ENCODE assay signal across 26 cellular contexts in the genomic region with DNA sequence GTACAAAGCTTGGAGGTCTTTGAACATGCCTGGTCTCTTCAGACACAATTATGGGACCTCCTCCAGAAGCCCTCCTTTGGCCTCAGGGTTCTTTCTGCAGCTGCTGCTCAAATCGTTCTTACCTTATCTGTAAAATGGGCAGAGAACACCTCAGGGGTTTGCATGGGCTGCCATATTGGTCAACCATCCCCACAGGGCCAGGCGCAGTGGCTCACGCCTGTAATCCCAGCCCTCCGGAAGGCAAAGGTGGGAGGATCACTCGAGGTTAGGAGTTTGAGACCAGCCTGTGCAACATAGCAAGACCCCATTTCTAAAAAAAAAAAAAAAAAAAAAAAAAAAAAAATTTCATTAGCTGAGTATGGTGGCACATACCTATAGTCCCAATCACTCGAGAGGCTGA.
"Had no signal": no experiment of that assay in that cellular context is flagged by ENCODE, and none has a peak within 500 bp of the region (broad histone marks: within the 10 kb centered on the region; RNA-seq: fewer than 3 reads in every experiment).

No MANE protein-coding gene starts in this region.

- H3K4me3 Mint-ChIP-seq: activated B cell treated with CpG ODN at 0.5 μM for 24 hours; activated CD4-positive, alpha-beta memory T cell treated with anti-CD3 and anti-CD28 coated beads for 36 hours; activated T-helper 1 cell treated with anti-CD3 and anti-CD28 coated beads, Interleukin-12 subunit alpha, Interleukin-12 subunit beta, Interleukin-2, Interleukin-4 antibody, amounts not matched to agents 30 ng/mL and 10 ng/mL and 1 ng/mL, durations not matched to agents 14 hours and 24 hours and 36 hours; nephron had no signal

- H3K9me3 ChIP-seq: adrenal gland, body of pancreas, colonic mucosa, gastrocnemius medialis, left ventricle myocardium inferior, right lobe of liver, SK-N-SH, testis, transverse colon had no signal

- H3K4me1 ChIP-seq: adrenal gland, body of pancreas, colonic mucosa, gastrocnemius medialis, left ventricle myocardium inferior, right lobe of liver, transverse colon had no signal

- H3K4me3 ChIP-seq: adrenal gland, body of pancreas, colonic mucosa, gastrocnemius medialis, left ventricle myocardium inferior, lung, right lobe of liver, skin epidermis, testis, transverse colon had no signal

- H3K27me3 ChIP-seq: adrenal gland, body of pancreas, colonic mucosa, gastrocnemius medialis, right lobe of liver, testis, transverse colon had no signal

- DNase-seq: activated B cell treated with CpG ODN at 0.5 μM for 24 hours; activated CD4-positive, alpha-beta memory T cell treated with anti-CD3 and anti-CD28 coated beads for 36 hours; activated CD4-positive, alpha-beta T cell treated with anti-CD3 and anti-CD28 coated beads for 48 hours; activated gamma-delta T cell treated with Interleukin-2 at 50 U/mL for 16 hours; adrenal gland; aorta; body of pancreas; colonic mucosa; effector CD8-positive, alpha-beta T cell; gastrocnemius medialis; glutamatergic neuron; left ventricle myocardium inferior; mesendoderm; SK-N-SH; stimulated activated CD4-positive, alpha-beta T cell treated with anti-CD3 and anti-CD28 coated beads, Interleukin-12 subunit alpha, Interleukin-12 subunit beta, amount 100 ng/mL, for 4 hours; stimulated activated CD4-positive, alpha-beta T cell treated with anti-CD3 and anti-CD28 coated beads, Interleukin-4, amount 100 ng/mL, for 1 hour; stimulated activated naive CD8-positive, alpha-beta T cell treated with anti-CD3 and anti-CD28 coated beads, Interleukin-15, Interleukin-2, amounts not matched to agents 100 U/mL and 50 U/mL, for 24 hours; T-helper 2 cell; testis; transverse colon had no signal

- H3K27ac Mint-ChIP-seq: activated B cell treated with CpG ODN at 0.5 μM for 24 hours; activated T-helper 1 cell treated with anti-CD3 and anti-CD28 coated beads, Interleukin-12 subunit alpha, Interleukin-12 subunit beta, Interleukin-2, Interleukin-4 antibody, amounts not matched to agents 30 ng/mL and 10 ng/mL and 1 ng/mL, durations not matched to agents 14 hours and 24 hours and 36 hours; nephron had no signal

- ATAC-seq: activated naive CD4-positive, alpha-beta T cell treated with anti-CD3 and anti-CD28 coated beads, Interleukin-2, amount 50 U/mL, for 72 hours; body of pancreas; gastrocnemius medialis; right lobe of liver; stimulated activated naive CD8-positive, alpha-beta T cell treated with anti-CD3 and anti-CD28 coated beads, Interleukin-15, Interleukin-2, amounts not matched to agents 100 U/mL and 50 U/mL, for 24 hours had no signal

- H3K9me3 Mint-ChIP-seq: activated B cell treated with CpG ODN at 0.5 μM for 24 hours; activated CD4-positive, alpha-beta memory T cell treated with anti-CD3 and anti-CD28 coated beads for 36 hours; activated naive CD4-positive, alpha-beta T cell treated with anti-CD3 and anti-CD28 coated beads, Interleukin-2, amount 50 U/mL, for 72 hours; activated T-helper 1 cell treated with anti-CD3 and anti-CD28 coated beads, Interleukin-12 subunit alpha, Interleukin-12 subunit beta, Interleukin-2, Interleukin-4 antibody, amounts not matched to agents 30 ng/mL and 10 ng/mL and 1 ng/mL, durations not matched to agents 14 hours and 24 hours and 36 hours; nephron had no signal

- H3K4me1 Mint-ChIP-seq: nephron had no signal

- H3K36me3 ChIP-seq: adrenal gland, colonic mucosa, gastrocnemius medialis, left ventricle myocardium inferior, right lobe of liver, transverse colon had no signal

- H3K27ac ChIP-seq: adrenal gland, body of pancreas, colonic mucosa, gastrocnemius medialis, left ventricle myocardium inferior, right lobe of liver, testis, transverse colon had no signal
